ENCODE assay signal across 1 cellular context in the genomic region with DNA sequence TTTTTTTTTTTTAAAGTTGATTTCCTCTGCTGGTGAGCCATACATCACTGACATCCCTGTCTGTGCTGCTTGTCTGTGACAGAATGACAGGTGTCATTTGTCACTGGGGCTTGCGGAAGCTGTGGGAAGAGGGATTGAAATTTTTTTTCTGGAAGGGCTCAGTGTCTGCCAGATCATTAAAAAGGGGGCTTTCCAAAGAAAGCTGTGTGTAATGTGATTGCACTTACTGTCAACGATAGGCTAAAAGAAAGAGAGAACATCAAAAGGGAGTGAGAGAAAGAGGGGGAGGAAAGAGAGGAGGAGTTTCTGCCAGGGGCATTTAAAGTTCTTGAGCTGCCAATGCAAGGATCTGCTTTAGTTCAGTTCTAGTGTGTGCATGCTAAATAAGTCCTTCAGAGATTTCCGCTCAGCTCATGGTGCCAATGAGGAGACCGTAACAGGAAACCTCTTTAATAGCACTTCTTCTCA.
TF ChIP-seq lines count a peak whose summit lies in the region.

No MANE protein-coding gene starts in this region.

TF ChIP-seq in GM12878, 131 proteins besides CTCF, POLR2A, EP300 and RAD21 (continued from another document):
- TF ChIP-seq, protein P1, sequence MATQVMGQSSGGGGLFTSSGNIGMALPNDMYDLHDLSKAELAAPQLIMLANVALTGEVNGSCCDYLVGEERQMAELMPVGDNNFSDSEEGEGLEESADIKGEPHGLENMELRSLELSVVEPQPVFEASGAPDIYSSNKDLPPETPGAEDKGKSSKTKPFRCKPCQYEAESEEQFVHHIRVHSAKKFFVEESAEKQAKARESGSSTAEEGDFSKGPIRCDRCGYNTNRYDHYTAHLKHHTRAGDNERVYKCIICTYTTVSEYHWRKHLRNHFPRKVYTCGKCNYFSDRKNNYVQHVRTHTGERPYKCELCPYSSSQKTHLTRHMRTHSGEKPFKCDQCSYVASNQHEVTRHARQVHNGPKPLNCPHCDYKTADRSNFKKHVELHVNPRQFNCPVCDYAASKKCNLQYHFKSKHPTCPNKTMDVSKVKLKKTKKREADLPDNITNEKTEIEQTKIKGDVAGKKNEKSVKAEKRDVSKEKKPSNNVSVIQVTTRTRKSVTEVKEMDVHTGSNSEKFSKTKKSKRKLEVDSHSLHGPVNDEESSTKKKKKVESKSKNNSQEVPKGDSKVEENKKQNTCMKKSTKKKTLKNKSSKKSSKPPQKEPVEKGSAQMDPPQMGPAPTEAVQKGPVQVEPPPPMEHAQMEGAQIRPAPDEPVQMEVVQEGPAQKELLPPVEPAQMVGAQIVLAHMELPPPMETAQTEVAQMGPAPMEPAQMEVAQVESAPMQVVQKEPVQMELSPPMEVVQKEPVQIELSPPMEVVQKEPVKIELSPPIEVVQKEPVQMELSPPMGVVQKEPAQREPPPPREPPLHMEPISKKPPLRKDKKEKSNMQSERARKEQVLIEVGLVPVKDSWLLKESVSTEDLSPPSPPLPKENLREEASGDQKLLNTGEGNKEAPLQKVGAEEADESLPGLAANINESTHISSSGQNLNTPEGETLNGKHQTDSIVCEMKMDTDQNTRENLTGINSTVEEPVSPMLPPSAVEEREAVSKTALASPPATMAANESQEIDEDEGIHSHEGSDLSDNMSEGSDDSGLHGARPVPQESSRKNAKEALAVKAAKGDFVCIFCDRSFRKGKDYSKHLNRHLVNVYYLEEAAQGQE (IDR thresholded peaks at IDR 0.05; ENCODE audit: low read depth, low read length): no peak
